10 cellular contexts compared by ENCODE assay signal in genomic region chr3:42031808-42032475, GRCh38. TPM values are rescaled to one million over a fixed set of nuclear protein-coding genes. Genes with fewer than 3 reads are reported as not detected.
A peak's percentile ranks its signal among the peaks of the same experiment; 100 is the strongest.
DNase-seq lines count a peak whose midpoint lies in the region; ATAC-seq and TF ChIP-seq lines count a peak whose summit lies in the region.
"Had no signal": no experiment of that assay in that cellular context is flagged by ENCODE, and none has a peak within 500 bp of the region (broad histone marks: within the 10 kb centered on the region; RNA-seq: fewer than 3 reads in every experiment).

No MANE protein-coding gene starts in this region.

- H3K27me3 ChIP-seq in right cardiac atrium (ENCODE audit: control insufficient read depth, insufficient read depth), result no peaks in the 10 kb centered on the region

- intact Hi-C loops in right cardiac atrium (cut with DNase I), result loop anchor here in 1 of 4 donors (5.0 kb wide), 1 partner anchor 40 kb away; no protein-coding TSS in a partner anchor

- no peak for TF ChIP-seq CTCF in GM10266 (IDR thresholded peaks at IDR 0.05; ENCODE audit: control insufficient read depth, insufficient read depth, low read depth, missing control alignments)

- peak; percentile 70 for DNase-seq in EL
- peak; percentile 29 for DNase-seq in activated CD8-positive, alpha-beta memory T cell treated with anti-CD3 and anti-CD28 coated beads, Interleukin-2, amount 50 U/mL, for 48 hours
- DNase-seq in right cardiac atrium, result no peak
- DNase-seq in putamen (ENCODE audit: low spot score), result peak; percentile 21
- no peak for DNase-seq in GM10266 (ENCODE audit: extremely low spot score)
- DNase-seq: activated CD4-positive, alpha-beta T cell treated with anti-CD3 and anti-CD28 coated beads for 36 hours; NCI-H1048 had no signal

- ATAC-seq in right cardiac atrium (peak; percentile 47 to 56), HG03442 (IDR thresholded peaks at IDR 0.05; ENCODE audit: unreplicated experiment) (no peak), HG03457 (IDR thresholded peaks at IDR 0.05; ENCODE audit: unreplicated experiment) (no peak), GM19397 (IDR thresholded peaks at IDR 0.05; ENCODE audit: unreplicated experiment) (no peak)
- ATAC-seq: activated CD4-positive, alpha-beta T cell treated with anti-CD3 and anti-CD28 coated beads for 36 hours had no signal

- 32% methylated on average over 8 of the region's 8 CpGs for WGBS in right cardiac atrium

- H3K4me3 ChIP-seq in right cardiac atrium (ENCODE audit: low read length), result no peak overlapping the region

- no peaks in the 10 kb centered on the region for H3K9me3 ChIP-seq in right cardiac atrium (ENCODE audit: control insufficient read depth, low read length)

- H3K4me1 ChIP-seq in right cardiac atrium (ENCODE audit: control insufficient read depth, insufficient read depth, low read length), result peaks cover 24% of the 10 kb centered on the region

- peak overlapping the region; percentile 83 for H3K27ac ChIP-seq in right cardiac atrium (ENCODE audit: low read length)

RNA-seq across cellular contexts. Expression of gene TRAK1, which starts 59.2 kb away (rescaled TPM):
- total RNA-seq in right cardiac atrium, result 100 to 1,000 TPM; 201 to 249 (median 232) TPM
- polyA plus RNA-seq in right cardiac atrium, result 91.7 TPM

Comparison
In these comparisons a context has a peak if more than half of its experiments do, and no peak if none do; other contexts are left out.
1. DNase-seq: peak in EL (single experiment), activated CD8-positive, alpha-beta memory T cell treated with anti-CD3 and anti-CD28 coated beads, Interleukin-2, amount 50 U/mL, for 48 hours (single experiment) and putamen (single experiment); none in right cardiac atrium (0 of 3) and GM10266 (single experiment).
2. ATAC-seq: peak in right cardiac atrium (2 of 2); none in HG03442 (single experiment), HG03457 (single experiment) and GM19397 (single experiment).